Comparison of ENCODE assay signal across 20 cellular contexts in the genomic region with DNA sequence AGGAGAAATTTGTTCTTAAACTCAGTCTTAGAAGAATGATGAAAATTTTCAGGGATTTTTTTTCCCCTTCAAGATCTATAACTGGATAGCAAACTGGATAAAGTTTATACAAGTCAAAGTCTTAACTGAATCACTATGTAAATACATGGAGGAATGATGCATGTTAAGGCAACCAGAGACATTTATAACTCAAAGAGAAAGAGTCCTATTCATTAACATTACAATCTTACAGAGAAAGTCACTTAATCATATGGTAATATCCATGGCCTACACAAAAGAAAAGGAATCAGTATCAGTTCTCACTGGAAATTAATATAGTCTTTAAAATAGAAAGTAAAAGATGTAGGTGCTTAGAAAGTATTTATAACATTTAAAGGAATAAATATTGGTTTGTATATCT.
"Had no signal": no experiment of that assay in that cellular context is flagged by ENCODE, and none has a peak within 500 bp of the region (broad histone marks: within the 10 kb centered on the region; RNA-seq: fewer than 3 reads in every experiment).

No MANE protein-coding gene starts in this region.

- H3K36me3 Mint-ChIP-seq: naive B cell; stimulated activated effector memory CD8-positive, alpha-beta T cell treated with anti-CD3 and anti-CD28 coated beads, Interleukin-12 subunit alpha, Interleukin-12 subunit beta, amount 100 ng/mL, for 72 hours had no signal

- H3K27ac ChIP-seq: epithelial cell of prostate, esophagus muscularis mucosa, gastroesophageal sphincter, psoas muscle, right lobe of liver, tibial artery, upper lobe of left lung, uterus had no signal

- ATAC-seq: effector memory CD8-positive, alpha-beta T cell; gastroesophageal sphincter; psoas muscle; right lobe of liver; stimulated activated effector memory CD8-positive, alpha-beta T cell treated with anti-CD3 and anti-CD28 coated beads, Interleukin-12 subunit alpha, Interleukin-12 subunit beta, amount 100 ng/mL, for 72 hours had no signal

- H3K36me3 ChIP-seq: esophagus muscularis mucosa, gastroesophageal sphincter, right lobe of liver, tibial artery, upper lobe of left lung, uterus had no signal

- H3K9me3 ChIP-seq: esophagus muscularis mucosa, gastroesophageal sphincter, psoas muscle, right lobe of liver, tibial artery, upper lobe of left lung, uterus had no signal

- H3K4me1 ChIP-seq: esophagus muscularis mucosa, gastroesophageal sphincter, psoas muscle, right lobe of liver, upper lobe of left lung, uterus had no signal

- H3K27ac Mint-ChIP-seq: dendritic cell treated with granulocyte-macrophage colony-stimulating factor and Interleukin-4, amounts not matched to agents 40 ng/mL and 50 ng/mL, for 4 days; effector memory CD8-positive, alpha-beta T cell; naive B cell; stimulated activated effector memory CD8-positive, alpha-beta T cell treated with anti-CD3 and anti-CD28 coated beads, Interleukin-12 subunit alpha, Interleukin-12 subunit beta, amount 100 ng/mL, for 72 hours; stimulated activated naive CD8-positive, alpha-beta T cell treated with anti-CD3 and anti-CD28 coated beads, Interleukin-15, Interleukin-2, amounts not matched to agents 100 ng/mL and 50 ng/mL, for 24 hours had no signal

- H3K4me1 Mint-ChIP-seq: naive B cell; nephron; stimulated activated effector memory CD8-positive, alpha-beta T cell treated with anti-CD3 and anti-CD28 coated beads, Interleukin-12 subunit alpha, Interleukin-12 subunit beta, amount 100 ng/mL, for 72 hours had no signal

- H3K27me3 Mint-ChIP-seq: dendritic cell treated with granulocyte-macrophage colony-stimulating factor and Interleukin-4, amounts not matched to agents 40 ng/mL and 50 ng/mL, for 4 days; effector memory CD8-positive, alpha-beta T cell; naive B cell; stimulated activated naive CD8-positive, alpha-beta T cell treated with anti-CD3 and anti-CD28 coated beads, Interleukin-15, Interleukin-2, amounts not matched to agents 100 ng/mL and 50 ng/mL, for 24 hours had no signal

- DNase-seq: effector memory CD8-positive, alpha-beta T cell; glutamatergic neuron; kidney glomerular epithelial cell; mesendoderm; naive B cell; psoas muscle; retina; right lobe of liver; stimulated activated CD4-positive, alpha-beta T cell treated with anti-CD3 and anti-CD28 coated beads, Interleukin-4, amount 100 ng/mL, for 1 hour; stimulated activated CD8-positive, alpha-beta memory T cell treated with anti-CD3 and anti-CD28 coated beads, Interleukin-4, amount 100 ng/mL, for 48 hours; tibial artery; upper lobe of left lung; uterus had no signal

- H3K4me3 ChIP-seq: esophagus muscularis mucosa, gastroesophageal sphincter, psoas muscle, right lobe of liver, tibial artery, upper lobe of left lung, uterus had no signal

- H3K4me3 Mint-ChIP-seq: dendritic cell treated with granulocyte-macrophage colony-stimulating factor and Interleukin-4, amounts not matched to agents 40 ng/mL and 50 ng/mL, for 4 days; effector memory CD8-positive, alpha-beta T cell; naive B cell; nephron; stimulated activated effector memory CD8-positive, alpha-beta T cell treated with anti-CD3 and anti-CD28 coated beads, Interleukin-12 subunit alpha, Interleukin-12 subunit beta, amount 100 ng/mL, for 72 hours; stimulated activated naive CD8-positive, alpha-beta T cell treated with anti-CD3 and anti-CD28 coated beads, Interleukin-15, Interleukin-2, amounts not matched to agents 100 ng/mL and 50 ng/mL, for 24 hours had no signal

- H3K27me3 ChIP-seq: esophagus muscularis mucosa, gastroesophageal sphincter, right lobe of liver, tibial artery, upper lobe of left lung, uterus had no signal
